Comparison of ENCODE assay signal across 1 cellular context in the genomic region with DNA sequence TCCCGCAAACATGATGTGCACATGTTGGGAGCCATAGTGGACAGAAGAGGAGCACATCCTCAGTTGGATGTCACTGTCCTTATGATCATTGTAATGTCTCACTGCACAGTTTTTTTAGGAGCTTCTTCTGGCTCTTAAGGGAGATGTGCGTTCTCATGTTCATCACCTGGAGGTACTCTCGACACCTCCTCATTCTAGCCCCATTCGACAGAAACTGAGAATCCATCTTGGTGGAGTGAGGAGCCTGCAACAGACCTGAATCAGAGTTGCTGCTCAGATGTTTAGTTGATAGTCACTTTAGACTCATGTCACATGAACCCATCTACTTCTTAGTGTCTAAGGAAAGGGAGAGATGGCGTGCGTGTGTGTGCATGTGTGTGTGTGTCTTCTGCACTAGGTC.
TF ChIP-seq lines count a peak whose summit lies in the region.

No MANE protein-coding gene starts in this region.

TF ChIP-seq in endothelial cell of umbilical vein, 7 proteins besides CTCF, POLR2A, EP300 and RAD21:
- no peak for TF ChIP-seq EZH2 (IDR thresholded peaks at IDR 0.05; ENCODE audit: borderline replicate concordance, low read depth, low read length, severe bottlenecking)
- no peak for TF ChIP-seq POLR2AphosphoS5 (IDR thresholded peaks at IDR 0.05; ENCODE audit: insufficient read depth, low read depth, low read length)
- no peak for TF ChIP-seq FOS (IDR thresholded peaks at IDR 0.05; ENCODE audit: borderline replicate concordance, insufficient read depth, low read length)
- TF ChIP-seq, protein P1, sequence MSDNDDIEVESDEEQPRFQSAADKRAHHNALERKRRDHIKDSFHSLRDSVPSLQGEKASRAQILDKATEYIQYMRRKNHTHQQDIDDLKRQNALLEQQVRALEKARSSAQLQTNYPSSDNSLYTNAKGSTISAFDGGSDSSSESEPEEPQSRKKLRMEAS (IDR thresholded peaks at IDR 0.05; ENCODE audit: insufficient read depth, insufficient read length): no peak
- no peak for TF ChIP-seq MYC (IDR thresholded peaks at IDR 0.05; ENCODE audit: low read depth, low read length)
- TF ChIP-seq GATA2 (IDR thresholded peaks at IDR 0.05; ENCODE audit: insufficient read depth, insufficient read length, low read depth, low read length): no peak
- no peak for TF ChIP-seq JUN (IDR thresholded peaks at IDR 0.05; ENCODE audit: borderline replicate concordance, insufficient read depth, insufficient read length, low read depth)
